16 cellular contexts compared by ENCODE assay signal in genomic region chr4:21898101-21898500, GRCh38. TPM values are rescaled to one million over a fixed set of nuclear protein-coding genes. Genes with fewer than 3 reads are reported as not detected.
DNase-seq lines count a peak whose midpoint lies in the region; TF ChIP-seq lines count a peak whose summit lies in the region.
"Had no signal": no experiment of that assay in that cellular context is flagged by ENCODE, and none has a peak within 500 bp of the region (broad histone marks: within the 10 kb centered on the region; RNA-seq: fewer than 3 reads in every experiment).

No MANE protein-coding gene starts in this region.

- H3K36me3 Mint-ChIP-seq in MCF 10A (ENCODE audit: insufficient read depth, unreplicated experiment) = no peaks in the 10 kb centered on the region
- H3K36me3 Mint-ChIP-seq: CD8-positive, alpha-beta memory T cell had no signal

- H3K9me3 ChIP-seq in breast epithelium = peaks cover 10 to 13% of the 10 kb centered on the region in 2 donors
- no peaks in the 10 kb centered on the region for H3K9me3 ChIP-seq in MG63
- H3K9me3 ChIP-seq in testis = no peaks in the 10 kb centered on the region
- H3K9me3 ChIP-seq: BLaER1, HAP-1 had no signal

- intact Hi-C loops in MCF 10A (cut with micrococcal nuclease) = no loop called here
- intact Hi-C loops in breast epithelium (cut with DNase I; ENCODE audit: low total_unique reads) = no loop called here
- intact Hi-C loops in testis (cut with DNase I; ENCODE audit: low total_unique reads) = no loop called here
- intact Hi-C loops in posterior vena cava (cut with DNase I) = no loop called here

- H3K27ac Mint-ChIP-seq in MCF 10A (ENCODE audit: low read depth, unreplicated experiment) = no peak overlapping the region
- H3K27ac Mint-ChIP-seq: CD8-positive, alpha-beta memory T cell had no signal

- TF ChIP-seq CTCF in MCF 10A (IDR thresholded peaks at IDR 0.05; ENCODE audit: unreplicated experiment) (no peak), breast epithelium (IDR thresholded peaks at IDR 0.05) (no peak), testis (IDR thresholded peaks at IDR 0.05) (no peak)

- H3K4me1 ChIP-seq in breast epithelium (no peaks in the 10 kb centered on the region), testis (no peaks in the 10 kb centered on the region)
- H3K4me1 ChIP-seq: BLaER1, Caco-2, HAP-1 had no signal

- H3K36me3 ChIP-seq in breast epithelium = no peaks in the 10 kb centered on the region
- no peaks in the 10 kb centered on the region for H3K36me3 ChIP-seq in MG63
- no peaks in the 10 kb centered on the region for H3K36me3 ChIP-seq in testis (ENCODE audit: low read depth, missing control alignments)
- H3K36me3 ChIP-seq: BLaER1, HAP-1 had no signal

- H3K27ac ChIP-seq in breast epithelium = no peak overlapping the region
- no peak overlapping the region for H3K27ac ChIP-seq in testis
- H3K27ac ChIP-seq: BLaER1, GM23248 had no signal

- BruUV-seq in MCF 10A (replicated peaks; lab: Mats Ljungman, UMichigan) = no TSS peak

- H3K4me3 ChIP-seq in breast epithelium (no peak overlapping the region), MG63 (no peak overlapping the region), testis (no peak overlapping the region)
- H3K4me3 ChIP-seq: BLaER1, GM23248, HAP-1 had no signal

- POLR2A ChIA-PET in MCF 10A (lab: Yijun Ruan, JAX) = no interaction called here

- no peaks in the 10 kb centered on the region for H3K27me3 Mint-ChIP-seq in MCF 10A (ENCODE audit: insufficient read depth, unreplicated experiment)
- H3K27me3 Mint-ChIP-seq: CD8-positive, alpha-beta memory T cell had no signal

- H3K4me3 Mint-ChIP-seq in MCF 10A (ENCODE audit: unreplicated experiment) = no peak overlapping the region
- H3K4me3 Mint-ChIP-seq: CD8-positive, alpha-beta memory T cell had no signal

- H3K27me3 ChIP-seq in breast epithelium = no peaks in the 10 kb centered on the region
- no peaks in the 10 kb centered on the region for H3K27me3 ChIP-seq in MG63
- H3K27me3 ChIP-seq in testis = no peaks in the 10 kb centered on the region
- H3K27me3 ChIP-seq: BLaER1 had no signal

- DNase-seq in MCF 10A (ENCODE audit: unreplicated experiment) = peak; percentile 82
- DNase-seq in breast epithelium (ENCODE audit: low spot score in 2 of 2) = no peak
- DNase-seq in MG63 = peak; percentile 2
- DNase-seq in cerebellar cortex (ENCODE audit: low spot score) = peak; percentile 38
- DNase-seq in putamen (ENCODE audit: low spot score) = no peak
- DNase-seq in testis = no peak
- DNase-seq in posterior vena cava (ENCODE audit: low spot score) = no peak
- DNase-seq: 8988T; AML-193; Caco-2; CD8-positive, alpha-beta memory T cell; DMS53; GM23248 had no signal

- TF ChIP-seq POLR2A in breast epithelium (IDR thresholded peaks at IDR 0.05) = no peak
- TF ChIP-seq POLR2A in testis (IDR thresholded peaks at IDR 0.05) = no peak

- peaks cover 12% of the 10 kb centered on the region for H3K4me1 Mint-ChIP-seq in MCF 10A (ENCODE audit: insufficient read depth, unreplicated experiment)
- H3K4me1 Mint-ChIP-seq: CD8-positive, alpha-beta memory T cell had no signal

- CTCF ChIA-PET in MCF 10A (lab: Yijun Ruan, JAX) = interaction anchor here (0.6 to 0.8 kb wide), 2 partner anchors 15 to 21 kb away, joined by 3 to 4 read pairs; no protein-coding TSS in a partner anchor

- peaks cover 29% of the 10 kb centered on the region for H3K9me3 Mint-ChIP-seq in MCF 10A (ENCODE audit: unreplicated experiment)

- WGBS in testis, 2 donors = 80 to 88% methylated on average over 1 to 2 of the region's 2 CpGs

RNA-seq across cellular contexts. Expression of gene KCNIP4, which starts 50.5 kb away (rescaled TPM):
- 0.91 and 4.6 TPM in 2 replicates for total RNA-seq in MCF 10A (2022)
- under 1 TPM in 2 of 3 donors, not detected in 1; 0.44 to 0.66 TPM for total RNA-seq in breast epithelium
- total RNA-seq in MG63 (2014; rRNA removed; shearing (Covaris generic); ENCODE audit: low replicate concordance) = not detected in 2 replicates
- under 1 TPM in 1 of 2 donors, not detected in 1; 0.68 TPM for total RNA-seq in testis
- polyA plus RNA-seq in testis (ENCODE audit: insufficient read depth, low read depth, low replicate concordance) = not detected
- total RNA-seq in posterior vena cava = under 1 TPM in 1 of 2 donors, not detected in 1; 0.60 TPM
- total RNA-seq: Caco-2; CD8-positive, alpha-beta memory T cell; GM23248; HT-29 had no signal

Comparison
In these comparisons a context has a peak if more than half of its experiments do, and no peak if none do; other contexts are left out.
1. DNase-seq: peak in MCF 10A (single experiment), MG63 (single experiment) and cerebellar cortex (single experiment); none in breast epithelium (0 of 2), putamen (single experiment), testis (single experiment) and posterior vena cava (single experiment).